ENCODE assay signal across 1 cellular context in genomic region chr6:28943557-28944411, GRCh38.
TF ChIP-seq lines count a peak whose summit lies in the region.

No MANE protein-coding gene starts in this region.

TF ChIP-seq in K562, 482 proteins besides CTCF, POLR2A, EP300 and RAD21 (continued from another document):
- TF ChIP-seq MLLT1 (IDR thresholded peaks at IDR 0.05) (peak in 1 of 2 experiments; percentile 73; a peak in 3 of 4 replicates), CGGBP1 (CRISPR knock-in tag; IDR thresholded peaks at IDR 0.05) (peak; percentile 48; the same call in 1 of the 2 replicates), NCOA4 (IDR thresholded peaks at IDR 0.05; ENCODE audit: partially characterized antibody) (no peak), POLR2H (tag; IDR thresholded peaks at IDR 0.05; ENCODE audit: low read depth) (peak; percentile 96), BCOR (IDR thresholded peaks at IDR 0.05) (peak; percentile 93), HMG20A (CRISPR knock-in tag; conservative IDR thresholded peaks at IDR 0.05) (no peak), MBD2 (IDR thresholded peaks at IDR 0.05; ENCODE audit: borderline replicate concordance, low read depth) (no peak), ESRRB (CRISPR knock-in tag; IDR thresholded peaks at IDR 0.05; ENCODE audit: borderline replicate concordance) (no peak), ZNF707 (CRISPR knock-in tag; conservative IDR thresholded peaks at IDR 0.05) (no peak), CCAR2 (IDR thresholded peaks at IDR 0.05; ENCODE audit: low read depth, low read length) (no peak), ZFP91 (CRISPR knock-in tag; IDR thresholded peaks at IDR 0.05) (0 out of 2 replicates have a peak, but pooled peaks have one; percentile 12), ZNF23 (CRISPR knock-in tag; IDR thresholded peaks at IDR 0.05) (no peak), TAL1 (IDR thresholded peaks at IDR 0.05) (0 out of 2 replicates have a peak, but pooled peaks have one; percentile 4), ZNF384 (IDR thresholded peaks at IDR 0.05; ENCODE audit: low read depth, low read length) (peak; percentile 94), CREB1 (IDR thresholded peaks at IDR 0.05) (peak; percentile 68), CREB1 (CRISPR knock-in tag; IDR thresholded peaks at IDR 0.05) (peak; percentile 67; the same call in 1 of the 2 replicates), ZNF586 (CRISPR knock-in tag; conservative IDR thresholded peaks at IDR 0.05) (no peak), ZNF12 (CRISPR knock-in tag; IDR thresholded peaks at IDR 0.05) (no peak; the same call in 1 of the 2 replicates), ZNF583 (CRISPR knock-in tag; IDR thresholded peaks at IDR 0.05) (no peak), ZBTB26 (CRISPR knock-in tag; IDR thresholded peaks at IDR 0.05) (0 out of 2 replicates have a peak, but pooled peaks have one; percentile 4), ZKSCAN1 (IDR thresholded peaks at IDR 0.05; ENCODE audit: low read depth, low read length) (peak; percentile 74; the same call in 1 of the 2 replicates)
- TF ChIP-seq, protein P1, sequence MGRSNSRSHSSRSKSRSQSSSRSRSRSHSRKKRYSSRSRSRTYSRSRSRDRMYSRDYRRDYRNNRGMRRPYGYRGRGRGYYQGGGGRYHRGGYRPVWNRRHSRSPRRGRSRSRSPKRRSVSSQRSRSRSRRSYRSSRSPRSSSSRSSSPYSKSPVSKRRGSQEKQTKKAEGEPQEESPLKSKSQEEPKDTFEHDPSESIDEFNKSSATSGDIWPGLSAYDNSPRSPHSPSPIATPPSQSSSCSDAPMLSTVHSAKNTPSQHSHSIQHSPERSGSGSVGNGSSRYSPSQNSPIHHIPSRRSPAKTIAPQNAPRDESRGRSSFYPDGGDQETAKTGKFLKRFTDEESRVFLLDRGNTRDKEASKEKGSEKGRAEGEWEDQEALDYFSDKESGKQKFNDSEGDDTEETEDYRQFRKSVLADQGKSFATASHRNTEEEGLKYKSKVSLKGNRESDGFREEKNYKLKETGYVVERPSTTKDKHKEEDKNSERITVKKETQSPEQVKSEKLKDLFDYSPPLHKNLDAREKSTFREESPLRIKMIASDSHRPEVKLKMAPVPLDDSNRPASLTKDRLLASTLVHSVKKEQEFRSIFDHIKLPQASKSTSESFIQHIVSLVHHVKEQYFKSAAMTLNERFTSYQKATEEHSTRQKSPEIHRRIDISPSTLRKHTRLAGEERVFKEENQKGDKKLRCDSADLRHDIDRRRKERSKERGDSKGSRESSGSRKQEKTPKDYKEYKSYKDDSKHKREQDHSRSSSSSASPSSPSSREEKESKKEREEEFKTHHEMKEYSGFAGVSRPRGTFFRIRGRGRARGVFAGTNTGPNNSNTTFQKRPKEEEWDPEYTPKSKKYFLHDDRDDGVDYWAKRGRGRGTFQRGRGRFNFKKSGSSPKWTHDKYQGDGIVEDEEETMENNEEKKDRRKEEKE (IDR thresholded peaks at IDR 0.05; ENCODE audit: borderline replicate concordance in 1 of 2, control insufficient read depth in 1 of 2, low read depth in 2 of 2, low read length in 1 of 2) = no peak
- TF ChIP-seq, protein P2, sequence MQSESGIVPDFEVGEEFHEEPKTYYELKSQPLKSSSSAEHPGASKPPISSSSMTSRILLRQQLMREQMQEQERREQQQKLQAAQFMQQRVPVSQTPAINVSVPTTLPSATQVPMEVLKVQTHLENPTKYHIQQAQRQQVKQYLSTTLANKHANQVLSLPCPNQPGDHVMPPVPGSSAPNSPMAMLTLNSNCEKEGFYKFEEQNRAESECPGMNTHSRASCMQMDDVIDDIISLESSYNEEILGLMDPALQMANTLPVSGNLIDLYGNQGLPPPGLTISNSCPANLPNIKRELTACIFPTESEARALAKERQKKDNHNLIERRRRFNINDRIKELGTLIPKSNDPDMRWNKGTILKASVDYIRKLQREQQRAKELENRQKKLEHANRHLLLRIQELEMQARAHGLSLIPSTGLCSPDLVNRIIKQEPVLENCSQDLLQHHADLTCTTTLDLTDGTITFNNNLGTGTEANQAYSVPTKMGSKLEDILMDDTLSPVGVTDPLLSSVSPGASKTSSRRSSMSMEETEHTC (IDR thresholded peaks at IDR 0.05) = 0 out of 2 replicates have a peak, but pooled peaks have one; percentile 35
